1 cellular context compared by ENCODE assay signal in genomic region chrX:153854702-153855101, GRCh38.
TF ChIP-seq lines count a peak whose summit lies in the region.

No MANE protein-coding gene starts in this region.

TF ChIP-seq in GM23338, 12 proteins besides CTCF, POLR2A, EP300 and RAD21 (continued from another document):
- TF ChIP-seq REST (IDR thresholded peaks at IDR 0.05; ENCODE audit: unreplicated experiment) (no peak), ZNF462 (CRISPR knock-in tag; IDR thresholded peaks at IDR 0.05) (no peak), ZNF114 (CRISPR knock-in tag; IDR thresholded peaks at IDR 0.05) (no peak), EZH2 (IDR thresholded peaks at IDR 0.05; ENCODE audit: low read depth, unreplicated experiment) (no peak), NANOG (IDR thresholded peaks at IDR 0.05; ENCODE audit: borderline replicate concordance) (no peak), EZH2phosphoT487 (IDR thresholded peaks at IDR 0.05; ENCODE audit: unreplicated experiment) (no peak), JUNB (IDR thresholded peaks at IDR 0.05; ENCODE audit: unreplicated experiment) (no peak), POLR2AphosphoS5 (IDR thresholded peaks at IDR 0.05; ENCODE audit: low read depth) (no peak)
